Comparison of ENCODE assay signal across 17 cellular contexts in the genomic region with DNA sequence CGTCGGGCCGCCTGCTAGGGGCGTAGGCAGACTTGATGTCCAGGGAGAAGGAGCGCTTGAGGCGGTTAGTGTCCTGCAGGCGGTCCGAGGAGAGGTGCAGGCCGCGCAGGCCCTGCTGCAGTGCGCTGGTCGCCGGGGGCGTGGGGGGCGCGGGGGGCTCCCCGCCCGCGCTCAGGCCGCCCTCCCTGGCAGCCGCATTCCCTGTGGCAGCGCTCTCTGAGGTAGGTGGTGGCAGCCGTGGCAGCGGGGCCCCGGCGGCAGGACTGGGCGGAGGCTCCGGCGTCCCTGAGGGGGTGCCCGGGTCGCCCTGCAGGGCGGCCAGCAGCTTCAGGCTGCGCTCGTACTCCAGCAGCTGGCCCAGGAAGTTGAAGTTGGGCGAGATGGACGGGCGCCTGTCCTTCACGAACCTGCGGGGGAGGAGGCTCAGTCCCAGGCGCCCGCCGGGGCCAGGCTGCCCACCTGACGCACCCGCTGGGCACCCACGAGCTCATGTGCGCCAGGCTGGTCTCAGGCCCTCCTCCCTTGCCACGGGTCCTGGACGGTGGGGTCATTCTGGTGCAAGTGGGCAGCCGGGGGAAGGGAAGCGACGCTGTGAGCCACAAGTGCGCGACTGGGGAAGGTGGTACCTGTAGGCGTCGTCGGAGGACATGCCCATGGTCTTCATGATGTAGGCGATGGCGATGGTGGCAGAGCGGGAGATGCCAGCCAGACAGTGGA. TPM values are rescaled to one million over a fixed set of nuclear protein-coding genes. Genes with fewer than 3 reads are reported as not detected.
DNase-seq lines count a peak whose midpoint lies in the region; ATAC-seq and TF ChIP-seq lines count a peak whose summit lies in the region.
"Had no signal": no experiment of that assay in that cellular context is flagged by ENCODE, and none has a peak within 500 bp of the region (broad histone marks: within the 10 kb centered on the region; RNA-seq: fewer than 3 reads in every experiment).

No MANE protein-coding gene starts in this region.

- WGBS in heart left ventricle, 4 donors, result 92 to 95% (median 94%) methylated on average over 45 to 59 of the region's 59 CpGs
- 93 to 95% methylated on average over 46 to 50 of the region's 59 CpGs for WGBS in lower leg skin, 2 donors

- TF ChIP-seq CTCF in ascending aorta (IDR thresholded peaks at IDR 0.05) (no peak), heart left ventricle (IDR thresholded peaks at IDR 0.05) (no peak), neural crest cell (conservative IDR thresholded peaks at IDR 0.05) (no peak), vagina (IDR thresholded peaks at IDR 0.05) (no peak), Caco-2 (IDR thresholded peaks at IDR 0.05; ENCODE audit: insufficient read depth in 1 of 2, low read depth in 1 of 2, low read length in 1 of 2, severe bottlenecking in 1 of 2, unreplicated experiment in 1 of 2) (no peak), lower leg skin (IDR thresholded peaks at IDR 0.05) (no peak)

- intact Hi-C loops in ascending aorta (cut with DNase I) (loop anchor here (10.0 kb wide), 1 partner anchor 713 kb away; a partner anchor contains a TSS), heart left ventricle (cut with DNase I) (no loop called here), vagina (cut with DNase I) (no loop called here), Caco-2 (cut with micrococcal nuclease; ENCODE audit: unreplicated experiment) (no loop called here), lower leg skin (cut with DNase I; ENCODE audit: low total_unique reads) (no loop called here)

- peaks cover 21% of the 10 kb centered on the region for H3K27me3 Mint-ChIP-seq in neural crest cell (ENCODE audit: low read depth)
- no peaks in the 10 kb centered on the region for H3K27me3 Mint-ChIP-seq in Caco-2 (ENCODE audit: insufficient read depth, unreplicated experiment)

- no peak for ATAC-seq in heart left ventricle
- ATAC-seq: activated CD4-positive, CD25-positive, alpha-beta regulatory T cell treated with anti-CD3 and anti-CD28 coated beads, Interleukin-2, amount 50 U/mL, for 24 hours had no signal

- H3K4me3 Mint-ChIP-seq in neural crest cell (no peak overlapping the region), Caco-2 (ENCODE audit: unreplicated experiment) (no peak overlapping the region)
- H3K4me3 Mint-ChIP-seq: activated naive CD4-positive, alpha-beta T cell treated with anti-CD3 and anti-CD28 coated beads, Interleukin-2, amount 50 U/mL, for 24 hours had no signal

- H3K9me3 ChIP-seq in ascending aorta, result no peaks in the 10 kb centered on the region
- no peaks in the 10 kb centered on the region for H3K9me3 ChIP-seq in heart left ventricle
- no peaks in the 10 kb centered on the region for H3K9me3 ChIP-seq in vagina
- H3K9me3 ChIP-seq in Caco-2, result no peaks in the 10 kb centered on the region
- H3K9me3 ChIP-seq: neutrophil, spleen had no signal

- H3K27ac ChIP-seq in ascending aorta, result peak overlapping the region; percentile 93 to 98
- peak overlapping the region; percentile 74 to 99 (median 88) for H3K27ac ChIP-seq in heart left ventricle
- H3K27ac ChIP-seq in vagina, result peak overlapping the region; percentile 80
- H3K27ac ChIP-seq: KMS-11, neutrophil had no signal

- DNase-seq in ascending aorta (ENCODE audit: low spot score in 2 of 2), result no peak
- peak in 2 of 5 donors; percentile 6 to 54 for DNase-seq in heart left ventricle
- DNase-seq in neural crest cell (ENCODE audit: low read depth, low spot score), result no peak
- DNase-seq in vagina (ENCODE audit: extremely low spot score in 2 of 2), result no peak
- no peak for DNase-seq in Caco-2
- no peak for DNase-seq in SK-N-DZ (ENCODE audit: low spot score)
- DNase-seq in lower leg skin (ENCODE audit: low spot score in 2 of 2), result no peak
- DNase-seq: central memory CD4-positive, alpha-beta T cell; DND-41; hippocampal formation; NCI-H1436 treated with DMSO at 0.1 percent for 48 hours; spleen had no signal

- H3K27me3 ChIP-seq in ascending aorta (no peaks in the 10 kb centered on the region), heart left ventricle (no peaks in the 10 kb centered on the region), vagina (no peaks in the 10 kb centered on the region), Caco-2 (replicated peaks; ENCODE audit: control insufficient read depth, insufficient read depth, low read length) (no peaks in the 10 kb centered on the region)

- peak overlapping the region; percentile 32 to 47 for H3K4me3 ChIP-seq in ascending aorta
- no peak overlapping the region for H3K4me3 ChIP-seq in heart left ventricle
- peak overlapping the region in 1 of 2 donors; percentile 11 for H3K4me3 ChIP-seq in vagina
- no peak overlapping the region for H3K4me3 ChIP-seq in Caco-2 (ENCODE audit: low read depth, low read length)
- no peak overlapping the region for H3K4me3 ChIP-seq in lower leg skin (ENCODE audit: low read depth, poor library complexity, severe bottlenecking)
- H3K4me3 ChIP-seq: spleen had no signal

- TF ChIP-seq POLR2A in heart left ventricle (IDR thresholded peaks at IDR 0.05), result no peak
- TF ChIP-seq POLR2A in vagina (IDR thresholded peaks at IDR 0.05), result no peak
- TF ChIP-seq POLR2A in lower leg skin (IDR thresholded peaks at IDR 0.05), result no peak

- H3K36me3 ChIP-seq in ascending aorta (peaks cover 23 to 30% of the 10 kb centered on the region in 2 donors), heart left ventricle (peaks cover 0 to 40% (median 27%) of the 10 kb centered on the region in 9 donors), vagina (no peaks in the 10 kb centered on the region), Caco-2 (ENCODE audit: control insufficient read depth, insufficient read depth, low read length) (no peaks in the 10 kb centered on the region)
- H3K36me3 ChIP-seq: neutrophil had no signal

- H3K9me3 Mint-ChIP-seq in neural crest cell, result no peaks in the 10 kb centered on the region
- H3K9me3 Mint-ChIP-seq in Caco-2 (ENCODE audit: unreplicated experiment), result no peaks in the 10 kb centered on the region
- H3K9me3 Mint-ChIP-seq: activated naive CD4-positive, alpha-beta T cell treated with anti-CD3 and anti-CD28 coated beads, Interleukin-2, amount 50 U/mL, for 24 hours had no signal

- POLR2A ChIA-PET in Caco-2 (lab: Charles Lee), result no interaction called here

- no peaks in the 10 kb centered on the region for H3K4me1 Mint-ChIP-seq in neural crest cell
- peaks cover 8% of the 10 kb centered on the region for H3K4me1 Mint-ChIP-seq in Caco-2 (ENCODE audit: low read depth, unreplicated experiment)
- H3K4me1 Mint-ChIP-seq: activated naive CD4-positive, alpha-beta T cell treated with anti-CD3 and anti-CD28 coated beads, Interleukin-2, amount 50 U/mL, for 24 hours had no signal

- no peaks in the 10 kb centered on the region for H3K36me3 Mint-ChIP-seq in neural crest cell (ENCODE audit: low read depth)
- H3K36me3 Mint-ChIP-seq in Caco-2 (ENCODE audit: insufficient read depth, unreplicated experiment), result peaks cover 5% of the 10 kb centered on the region

- no TSS peak for BruUV-seq in Caco-2 (replicated peaks; lab: Mats Ljungman, UMichigan)

- peaks cover 25 to 50% of the 10 kb centered on the region in 2 donors for H3K4me1 ChIP-seq in ascending aorta
- H3K4me1 ChIP-seq in heart left ventricle, result peaks cover 4 to 69% (median 35%) of the 10 kb centered on the region in 12 donors
- H3K4me1 ChIP-seq in vagina, result peaks cover 29% of the 10 kb centered on the region
- H3K4me1 ChIP-seq in Caco-2, result peaks cover 13% of the 10 kb centered on the region

- CTCF ChIA-PET in Caco-2 (lab: Charles Lee), result interaction anchor here (1.0 kb wide), 1 partner anchor 11 kb away, joined by 3 read pairs; no protein-coding TSS in a partner anchor

- H3K27ac Mint-ChIP-seq in neural crest cell (ENCODE audit: unreplicated experiment), result peak overlapping the region; percentile 27
- H3K27ac Mint-ChIP-seq in Caco-2 (ENCODE audit: unreplicated experiment), result no peak overlapping the region
- H3K27ac Mint-ChIP-seq: activated naive CD4-positive, alpha-beta T cell treated with anti-CD3 and anti-CD28 coated beads, Interleukin-2, amount 50 U/mL, for 24 hours had no signal

RNA-seq across cellular contexts. Expression of a gene that starts 14.7 kb away (rescaled TPM):
- total RNA-seq in ascending aorta, result 27.0 TPM
- 10 to 100 TPM in 8 of 9 donors, 1 to 10 TPM in 1; 9.8 to 29.9 (median 17.1) TPM for total RNA-seq in heart left ventricle
- polyA plus RNA-seq in heart left ventricle, result 10 to 100 TPM; 10.9 to 12.8 TPM
- total RNA-seq in neural crest cell, result 8.4 and 10.1 TPM in 2 replicates
- 2.9 TPM for total RNA-seq in vagina
- total RNA-seq in Caco-2 (2022), result 7.7 and 12.1 TPM in 2 replicates
- 3.7 and 8.8 TPM in 2 replicates for polyA plus RNA-seq in SK-N-DZ (2014; cell fraction: cytosol; rRNA removed)
- 4.9 and 6.9 TPM in 2 replicates for polyA plus RNA-seq in SK-N-DZ (2014; cell fraction: nucleus; rRNA removed)
- total RNA-seq in lower leg skin, result 10 to 100 TPM in 1 of 4 donors, 1 to 10 TPM in 3; 4.0 to 11.6 (median 5.9) TPM

RNA-seq across cellular contexts. Expression of a gene that starts 27.8 kb away (rescaled TPM):
- total RNA-seq in ascending aorta (not detected), heart left ventricle (not detected), neural crest cell (not detected in 2 replicates), vagina (not detected), Caco-2 (2022) (not detected in 2 replicates), lower leg skin (1 to 10 TPM in 1 of 4 donors, not detected in 3; 8.1 TPM)
- not detected for polyA plus RNA-seq in heart left ventricle
- not detected in 2 replicates for polyA plus RNA-seq in SK-N-DZ (2014; cell fraction: cytosol; rRNA removed)
- polyA plus RNA-seq in SK-N-DZ (2014; cell fraction: nucleus; rRNA removed), result not detected in 2 replicates
- total RNA-seq: liver, spleen had no signal
- polyA plus RNA-seq: liver, spleen had no signal

RNA-seq across cellular contexts. Expression of a gene that starts 40.8 kb away (rescaled TPM):
- total RNA-seq in ascending aorta (not detected), heart left ventricle (not detected), neural crest cell (not detected in 2 replicates), vagina (not detected), Caco-2 (2022) (not detected in 2 replicates), lower leg skin (10 to 100 TPM in 1 of 4 donors, under 1 TPM in 1, not detected in 2; 0.55 to 15.1 TPM)
- not detected for polyA plus RNA-seq in heart left ventricle
- not detected in 2 replicates for polyA plus RNA-seq in SK-N-DZ (2014; cell fraction: cytosol; rRNA removed)
- polyA plus RNA-seq in SK-N-DZ (2014; cell fraction: nucleus; rRNA removed), result not detected in 2 replicates
- total RNA-seq: liver, spleen had no signal
- polyA plus RNA-seq: spleen had no signal

RNA-seq across cellular contexts. Expression of a gene that starts 50.9 kb away (rescaled TPM):
- total RNA-seq in ascending aorta (not detected), heart left ventricle (not detected), neural crest cell (not detected in 2 replicates), vagina (not detected), Caco-2 (2022) (not detected in 2 replicates), lower leg skin (10 to 100 TPM in 1 of 4 donors, not detected in 3; 16.2 TPM)
- not detected for polyA plus RNA-seq in heart left ventricle
- polyA plus RNA-seq in SK-N-DZ (2014; cell fraction: cytosol; rRNA removed), result not detected in 2 replicates
- not detected in 2 replicates for polyA plus RNA-seq in SK-N-DZ (2014; cell fraction: nucleus; rRNA removed)
- total RNA-seq: liver, spleen had no signal
- polyA plus RNA-seq: liver, spleen had no signal

Comparison
In these comparisons a context has a peak if more than half of its experiments do, and no peak if none do; other contexts are left out.
1. H3K4me3 ChIP-seq: peak in ascending aorta (2 of 2); none in heart left ventricle (0 of 12), Caco-2 (single experiment) and lower leg skin (single experiment).
2. Peak in every context shown above with its lines, with median percentiles within 50 percentile points of each other: H3K27ac ChIP-seq.